In genomic region chr2:55025627-55026026, GRCh38 we compare ENCODE assay signal across 15 cellular contexts. TPM values are rescaled to one million over a fixed set of nuclear protein-coding genes. Genes with fewer than 3 reads are reported as not detected.
DNase-seq lines count a peak whose midpoint lies in the region; ATAC-seq, FAIRE-seq and TF ChIP-seq lines count a peak whose summit lies in the region.
"Had no signal": no experiment of that assay in that cellular context is flagged by ENCODE, and none has a peak within 500 bp of the region (broad histone marks: within the 10 kb centered on the region; RNA-seq: fewer than 3 reads in every experiment).

No MANE protein-coding gene starts in this region.

- H3K27ac ChIP-seq in ascending aorta: no peak overlapping the region
- H3K27ac ChIP-seq: right atrium auricular region, RWPE1, thyroid gland had no signal

- H3K27me3 ChIP-seq in ascending aorta: no peaks in the 10 kb centered on the region
- H3K27me3 ChIP-seq: MG63, right atrium auricular region, thyroid gland had no signal

- TF ChIP-seq CTCF in ascending aorta (IDR thresholded peaks at IDR 0.05): no peak

- peaks cover 0 to 2% of the 10 kb centered on the region in 2 donors for H3K36me3 ChIP-seq in ascending aorta
- H3K36me3 ChIP-seq: right atrium auricular region, thyroid gland had no signal

- no peak overlapping the region for H3K4me3 ChIP-seq in ascending aorta
- H3K4me3 ChIP-seq: MG63, right atrium auricular region, thyroid gland had no signal

- POLR2A ChIA-PET in activated CD4-positive, alpha-beta T cell treated with anti-CD3 and anti-CD28 coated beads for 36 hours (lab: Charles Lee): interaction anchor here (0.6 to 1.8 kb wide), 6 partner anchors 21 to 483 kb away, joined by 3 to 11 read pairs (median 3); partner anchors contain the start of genes CLHC1, RPS27A and RTN4

- peaks cover 6% of the 10 kb centered on the region for H3K36me3 Mint-ChIP-seq in activated CD4-positive, alpha-beta T cell treated with anti-CD3 and anti-CD28 coated beads for 36 hours (ENCODE audit: low read depth)
- H3K36me3 Mint-ChIP-seq in IgD-negative memory B cell: no peaks in the 10 kb centered on the region
- no peaks in the 10 kb centered on the region for H3K36me3 Mint-ChIP-seq in stimulated activated effector memory CD8-positive, alpha-beta T cell treated with anti-CD3 and anti-CD28 coated beads, Interleukin-12 subunit alpha, Interleukin-12 subunit beta, amount 100 ng/mL, for 72 hours

- peak; percentile 94 for ATAC-seq in activated CD4-positive, alpha-beta T cell treated with anti-CD3 and anti-CD28 coated beads for 36 hours
- peak; percentile 21 for ATAC-seq in HG02588 (IDR thresholded peaks at IDR 0.05; ENCODE audit: unreplicated experiment)
- peak; percentile 61 for ATAC-seq in stimulated activated effector memory CD8-positive, alpha-beta T cell treated with anti-CD3 and anti-CD28 coated beads, Interleukin-12 subunit alpha, Interleukin-12 subunit beta, amount 100 ng/mL, for 72 hours
- ATAC-seq: effector memory CD8-positive, alpha-beta T cell had no signal

- H3K4me3 Mint-ChIP-seq in activated CD4-positive, alpha-beta T cell treated with anti-CD3 and anti-CD28 coated beads for 36 hours: no peak overlapping the region
- H3K4me3 Mint-ChIP-seq in IgD-negative memory B cell: peak overlapping the region in 2 of 4 donors; percentile 61 to 78
- no peak overlapping the region for H3K4me3 Mint-ChIP-seq in stimulated activated effector memory CD8-positive, alpha-beta T cell treated with anti-CD3 and anti-CD28 coated beads, Interleukin-12 subunit alpha, Interleukin-12 subunit beta, amount 100 ng/mL, for 72 hours
- H3K4me3 Mint-ChIP-seq: effector memory CD8-positive, alpha-beta T cell had no signal

- peaks cover 0 to 1% of the 10 kb centered on the region in 2 donors for H3K9me3 ChIP-seq in ascending aorta
- H3K9me3 ChIP-seq: MG63, right atrium auricular region, thyroid gland had no signal

- CTCF ChIA-PET in activated CD4-positive, alpha-beta T cell treated with anti-CD3 and anti-CD28 coated beads for 36 hours (lab: Charles Lee): interaction anchor here (0.8 to 5.1 kb wide), 6 partner anchors 8 to 143 kb away, joined by 3 to 43 read pairs (median 8); partner anchors contain the start of gene RTN4

- peaks cover 6% of the 10 kb centered on the region for H3K9me3 Mint-ChIP-seq in activated CD4-positive, alpha-beta T cell treated with anti-CD3 and anti-CD28 coated beads for 36 hours (ENCODE audit: low read depth)
- H3K9me3 Mint-ChIP-seq in IgD-negative memory B cell: peaks cover 0 to 2% (median 0%) of the 10 kb centered on the region in 3 donors
- no peaks in the 10 kb centered on the region for H3K9me3 Mint-ChIP-seq in stimulated activated effector memory CD8-positive, alpha-beta T cell treated with anti-CD3 and anti-CD28 coated beads, Interleukin-12 subunit alpha, Interleukin-12 subunit beta, amount 100 ng/mL, for 72 hours
- H3K9me3 Mint-ChIP-seq: effector memory CD8-positive, alpha-beta T cell had no signal

- H3K4me1 Mint-ChIP-seq in activated CD4-positive, alpha-beta T cell treated with anti-CD3 and anti-CD28 coated beads for 36 hours: peaks cover 8% of the 10 kb centered on the region
- peaks cover 4 to 13% (median 12%) of the 10 kb centered on the region in 3 donors for H3K4me1 Mint-ChIP-seq in IgD-negative memory B cell
- no peaks in the 10 kb centered on the region for H3K4me1 Mint-ChIP-seq in stimulated activated effector memory CD8-positive, alpha-beta T cell treated with anti-CD3 and anti-CD28 coated beads, Interleukin-12 subunit alpha, Interleukin-12 subunit beta, amount 100 ng/mL, for 72 hours

- peaks cover 6 to 50% of the 10 kb centered on the region in 2 donors for H3K4me1 ChIP-seq in ascending aorta

- intact Hi-C loops in activated CD4-positive, alpha-beta T cell treated with anti-CD3 and anti-CD28 coated beads for 36 hours (cut with DNase I, micrococcal nuclease): loop anchor here in 1 of 2 experiments (1.0 kb wide), 1 partner anchor 15 kb away; no protein-coding TSS in a partner anchor
- intact Hi-C loops in ascending aorta (cut with DNase I): no loop called here

- FAIRE-seq in GM19239 (lab: Jason Lieb, UNC): no peak
- FAIRE-seq: D721Med had no signal

- peak overlapping the region; percentile 26 for H3K27ac Mint-ChIP-seq in activated CD4-positive, alpha-beta T cell treated with anti-CD3 and anti-CD28 coated beads for 36 hours
- peak overlapping the region in 2 of 3 donors; percentile 7 to 59 for H3K27ac Mint-ChIP-seq in IgD-negative memory B cell
- H3K27ac Mint-ChIP-seq in stimulated activated effector memory CD8-positive, alpha-beta T cell treated with anti-CD3 and anti-CD28 coated beads, Interleukin-12 subunit alpha, Interleukin-12 subunit beta, amount 100 ng/mL, for 72 hours: no peak overlapping the region

- H3K27me3 Mint-ChIP-seq in activated CD4-positive, alpha-beta T cell treated with anti-CD3 and anti-CD28 coated beads for 36 hours: no peaks in the 10 kb centered on the region
- no peaks in the 10 kb centered on the region for H3K27me3 Mint-ChIP-seq in IgD-negative memory B cell
- H3K27me3 Mint-ChIP-seq: effector memory CD8-positive, alpha-beta T cell had no signal

- no peak for DNase-seq in activated CD4-positive, alpha-beta T cell treated with anti-CD3 and anti-CD28 coated beads for 36 hours
- DNase-seq in activated CD4-positive, alpha-beta T cell treated with anti-CD3 and anti-CD28 coated beads for 4 hours: no peak
- no peak for DNase-seq in stimulated activated effector memory CD8-positive, alpha-beta T cell treated with anti-CD3 and anti-CD28 coated beads, Interleukin-12 subunit alpha, Interleukin-12 subunit beta, amount 100 ng/mL, for 72 hours (ENCODE audit: low spot score in 2 of 2)
- DNase-seq in GM19239 (ENCODE audit: insufficient read length, low spot score) (no peak), nucleus accumbens (lab: John Stamatoyannopoulos, UW) (no peak), ascending aorta (ENCODE audit: low spot score in 2 of 2) (no peak)
- DNase-seq: effector memory CD8-positive, alpha-beta T cell; MG63; NCI-H226; thyroid gland had no signal

RNA-seq across cellular contexts. Expression of gene RTN4, which starts 24.6 kb away (rescaled TPM):
- 10 to 100 TPM; 70.3 to 84.8 TPM for total RNA-seq in activated CD4-positive, alpha-beta T cell treated with anti-CD3 and anti-CD28 coated beads for 36 hours
- polyA plus RNA-seq in IgD-negative memory B cell: 50.9 TPM
- 296 TPM for total RNA-seq in ascending aorta

Comparison
In these comparisons a context has a peak if more than half of its experiments do, and no peak if none do; other contexts are left out.
1. ATAC-seq: peak in every context shown above with its lines; median percentile 94 in activated CD4-positive, alpha-beta T cell treated with anti-CD3 and anti-CD28 coated beads for 36 hours; 61 in stimulated activated effector memory CD8-positive, alpha-beta T cell treated with anti-CD3 and anti-CD28 coated beads, Interleukin-12 subunit alpha, Interleukin-12 subunit beta, amount 100 ng/mL, for 72 hours; 21 in HG02588.